ENCODE assay signal across 14 cellular contexts in genomic region chr13:50015750-50016149, GRCh38. TPM values are rescaled to one million over a fixed set of nuclear protein-coding genes. Genes with fewer than 3 reads are reported as not detected.
A peak's percentile ranks its signal among the peaks of the same experiment; 100 is the strongest.
DNase-seq lines count a peak whose midpoint lies in the region; ATAC-seq and TF ChIP-seq lines count a peak whose summit lies in the region.
"Had no signal": no experiment of that assay in that cellular context is flagged by ENCODE, and none has a peak within 500 bp of the region (broad histone marks: within the 10 kb centered on the region; RNA-seq: fewer than 3 reads in every experiment).

No MANE protein-coding gene starts in this region.

- no peak overlapping the region for H3K4ac ChIP-seq in mesendoderm (ENCODE audit: low read depth, low read length)

- H2BK5ac ChIP-seq in mesendoderm (ENCODE audit: low read length) = no peak overlapping the region

- intact Hi-C loops in Right ventricle myocardium superior (cut with DNase I) = no loop called here
- intact Hi-C loops in Right ventricle myocardium inferior (cut with DNase I) = no loop called here
- intact Hi-C loops in dendritic cell treated with granulocyte-macrophage colony-stimulating factor and Interleukin-4, amounts not matched to agents 40 ng/mL and 50 ng/mL, for 4 days (cut with micrococcal nuclease) = no loop called here
- intact Hi-C loops in transverse colon (cut with DNase I; ENCODE audit: low total_unique reads) = no loop called here
- intact Hi-C loops in Calu3 (cut with micrococcal nuclease; ENCODE audit: unreplicated experiment) = no loop called here

- H3K27me3 ChIP-seq in mesendoderm (ENCODE audit: insufficient read depth, low read length, poor library complexity) (no peaks in the 10 kb centered on the region), transverse colon (no peaks in the 10 kb centered on the region)
- H3K27me3 ChIP-seq: colonic mucosa had no signal

- no peak overlapping the region for H3K56ac ChIP-seq in mesendoderm (ENCODE audit: low read length)

- H4K5ac ChIP-seq in mesendoderm (ENCODE audit: low read length) = no peak overlapping the region

- TF ChIP-seq EP300 in transverse colon (IDR thresholded peaks at IDR 0.05; ENCODE audit: low read depth) = no peak

- no CpG with 5 or more reads among the region's 4 CpGs for WGBS in mesendoderm (ENCODE audit: extremely low coverage, insufficient coverage, low lambda C conversion rate)
- 79% methylated on average over 4 of the region's 4 CpGs; no CpG with 5 or more reads in 1 of the 2 donors for WGBS in transverse colon (ENCODE audit: low coverage in 1 of 2), 2 donors

- CTCF ChIA-PET in Calu3 (lab: Charles Lee) = no interaction called here

- H3K9me3 Mint-ChIP-seq in dendritic cell treated with granulocyte-macrophage colony-stimulating factor and Interleukin-4, amounts not matched to agents 40 ng/mL and 50 ng/mL, for 4 days = no peaks in the 10 kb centered on the region
- no peaks in the 10 kb centered on the region for H3K9me3 Mint-ChIP-seq in Calu3 (ENCODE audit: low read depth, unreplicated experiment)
- H3K9me3 Mint-ChIP-seq: activated naive CD8-positive, alpha-beta T cell treated with anti-CD3 and anti-CD28 coated beads for 36 hours had no signal

- H3K9ac ChIP-seq in mesendoderm (ENCODE audit: low read length) = no peak overlapping the region

- H2BK15ac ChIP-seq in mesendoderm (replicated peaks; ENCODE audit: low read depth) = no peak overlapping the region

- H3K23ac ChIP-seq in mesendoderm (ENCODE audit: low read length) = no peak overlapping the region

- H3K36me3 Mint-ChIP-seq in dendritic cell treated with granulocyte-macrophage colony-stimulating factor and Interleukin-4, amounts not matched to agents 40 ng/mL and 50 ng/mL, for 4 days (ENCODE audit: low read depth) = peaks cover 70% of the 10 kb centered on the region
- peaks cover 18% of the 10 kb centered on the region for H3K36me3 Mint-ChIP-seq in Calu3 (ENCODE audit: insufficient read depth, unreplicated experiment)

- no TSS peak for BruUV-seq in Calu3 (replicated peaks; lab: Mats Ljungman, UMichigan)

- H3K4me1 ChIP-seq in mesendoderm (ENCODE audit: control insufficient read depth, low read depth, low read length) = peaks cover 5% of the 10 kb centered on the region
- peaks cover 4 to 22% (median 8%) of the 10 kb centered on the region in 4 donors for H3K4me1 ChIP-seq in transverse colon
- H3K4me1 ChIP-seq: colonic mucosa had no signal

- H3K27ac ChIP-seq in mesendoderm (ENCODE audit: low read depth, low read length) = no peak overlapping the region
- H3K27ac ChIP-seq in transverse colon = peak overlapping the region in 3 of 4 donors; percentile 30 to 53 (median 31)
- H3K27ac ChIP-seq: colonic mucosa, RWPE1 had no signal

- no peak overlapping the region for H2BK120ac ChIP-seq in mesendoderm (ENCODE audit: low read depth, low read length)

- H3K4me1 Mint-ChIP-seq in dendritic cell treated with granulocyte-macrophage colony-stimulating factor and Interleukin-4, amounts not matched to agents 40 ng/mL and 50 ng/mL, for 4 days (ENCODE audit: low read depth) = peaks cover 11% of the 10 kb centered on the region
- H3K4me1 Mint-ChIP-seq in Calu3 (ENCODE audit: low read depth, unreplicated experiment) = no peaks in the 10 kb centered on the region

- peaks cover 5% of the 10 kb centered on the region for H3K36me3 ChIP-seq in mesendoderm (ENCODE audit: control insufficient read depth, insufficient read depth, low read length)
- peaks cover 0 to 33% (median 13%) of the 10 kb centered on the region in 4 donors for H3K36me3 ChIP-seq in transverse colon

- H3K27ac Mint-ChIP-seq in dendritic cell treated with granulocyte-macrophage colony-stimulating factor and Interleukin-4, amounts not matched to agents 40 ng/mL and 50 ng/mL, for 4 days = peak overlapping the region; percentile 44
- no peak overlapping the region for H3K27ac Mint-ChIP-seq in Calu3 (ENCODE audit: unreplicated experiment)
- H3K27ac Mint-ChIP-seq: activated naive CD8-positive, alpha-beta T cell treated with anti-CD3 and anti-CD28 coated beads for 36 hours had no signal

- in situ Hi-C loops in transverse colon (cut with MboI; ENCODE audit: low pct_ligation_motif_present in 1 of 4, low pct_unique_long_range_greater_than_20kb in 1 of 4, low sequenced_read_pairs in 3 of 4) = loop anchor here in 1 of 4 donors (10.0 kb wide), 1 partner anchor 49 kb away; no protein-coding TSS in a partner anchor

- no peak overlapping the region for H3K4me3 Mint-ChIP-seq in dendritic cell treated with granulocyte-macrophage colony-stimulating factor and Interleukin-4, amounts not matched to agents 40 ng/mL and 50 ng/mL, for 4 days
- H3K4me3 Mint-ChIP-seq in Calu3 (ENCODE audit: low read depth, unreplicated experiment) = no peak overlapping the region
- H3K4me3 Mint-ChIP-seq: activated naive CD8-positive, alpha-beta T cell treated with anti-CD3 and anti-CD28 coated beads for 36 hours had no signal

- H4K8ac ChIP-seq in mesendoderm (ENCODE audit: low read depth, low read length) = no peak overlapping the region

- H2AK5ac ChIP-seq in mesendoderm (ENCODE audit: low read length) = no peak overlapping the region

- H3K4me3 ChIP-seq in mesendoderm (ENCODE audit: low read length) = no peak overlapping the region
- no peak overlapping the region for H3K4me3 ChIP-seq in transverse colon
- H3K4me3 ChIP-seq: colonic mucosa had no signal

- H3K4me2 ChIP-seq in mesendoderm (ENCODE audit: low read length) = no peak overlapping the region

- no peak for TF ChIP-seq POLR2A in transverse colon (IDR thresholded peaks at IDR 0.05)

- no peak overlapping the region for H3K18ac ChIP-seq in mesendoderm (ENCODE audit: low read length)

- peaks cover under 1% of the 10 kb centered on the region for H3K79me2 ChIP-seq in mesendoderm (ENCODE audit: control insufficient read depth, insufficient read depth, low read length)

- ATAC-seq in Right ventricle myocardium superior (ENCODE audit: poor library complexity) (peak; percentile 30), Right ventricle myocardium inferior (no peak)

- no peak for TF ChIP-seq CTCF in transverse colon (IDR thresholded peaks at IDR 0.05)
- TF ChIP-seq CTCF in Calu3 (IDR thresholded peaks at IDR 0.05; ENCODE audit: unreplicated experiment) = no peak

- H3K9me3 ChIP-seq in transverse colon = no peaks in the 10 kb centered on the region
- H3K9me3 ChIP-seq: colonic mucosa had no signal

- H3K79me1 ChIP-seq in mesendoderm (ENCODE audit: low read length) = peaks cover 6% of the 10 kb centered on the region

- DNase-seq in Right ventricle myocardium superior (no peak), Right ventricle myocardium inferior (ENCODE audit: missing footprints) (no peak), mesendoderm (peak; percentile 40), transverse colon (no peak), NCI-H2196 treated with DMSO at 0.1 percent for 48 hours (lab: John Stamatoyannopoulos, UW; ENCODE audit: unreplicated experiment) (no peak), Calu3 (no peak), NCI-H128 (lab: John Stamatoyannopoulos, UW; ENCODE audit: unreplicated experiment) (no peak)
- DNase-seq: activated naive CD8-positive, alpha-beta T cell treated with anti-CD3 and anti-CD28 coated beads for 36 hours; colonic mucosa; KG1; kidney; NCI-H1694 had no signal

- H3K27me3 Mint-ChIP-seq in dendritic cell treated with granulocyte-macrophage colony-stimulating factor and Interleukin-4, amounts not matched to agents 40 ng/mL and 50 ng/mL, for 4 days = no peaks in the 10 kb centered on the region
- no peaks in the 10 kb centered on the region for H3K27me3 Mint-ChIP-seq in Calu3 (ENCODE audit: unreplicated experiment)
- H3K27me3 Mint-ChIP-seq: activated naive CD8-positive, alpha-beta T cell treated with anti-CD3 and anti-CD28 coated beads for 36 hours had no signal

RNA-seq across cellular contexts. Expression of gene KCNRG, which starts 0.5 kb away (rescaled TPM):
- total RNA-seq in Right ventricle myocardium superior = 0.32 TPM
- total RNA-seq in Right ventricle myocardium inferior = 0.22 TPM
- 1.2 TPM for polyA plus RNA-seq in mesendoderm (2013, experiment 1 of 2)
- polyA plus RNA-seq in mesendoderm (2013, experiment 2 of 2) = 1.0 TPM
- 1 to 10 TPM in 2 of 4 donors, not detected in 2; 2.9 to 3.7 TPM for total RNA-seq in transverse colon
- not detected in 2 replicates for total RNA-seq in Calu3 (2022)

RNA-seq across cellular contexts. Expression of gene TRIM13, which starts 18.9 kb away (rescaled TPM):
- 22.3 TPM for total RNA-seq in Right ventricle myocardium superior
- 24.2 TPM for total RNA-seq in Right ventricle myocardium inferior
- 17.3 TPM for polyA plus RNA-seq in mesendoderm (2013, experiment 1 of 2)
- 17.3 TPM for polyA plus RNA-seq in mesendoderm (2013, experiment 2 of 2)
- 10 to 100 TPM in 2 of 4 donors, 1 to 10 TPM in 2; 5.6 to 30.6 (median 15.0) TPM for total RNA-seq in transverse colon
- total RNA-seq in Calu3 (2022) = 10.6 and 11.8 TPM in 2 replicates
